8 cellular contexts compared by ENCODE assay signal in genomic region chr1:36300526-36300925, GRCh38. TPM values are rescaled to one million over a fixed set of nuclear protein-coding genes. Genes with fewer than 3 reads are reported as not detected.
DNase-seq lines count a peak whose midpoint lies in the region; ATAC-seq, FAIRE-seq and TF ChIP-seq lines count a peak whose summit lies in the region.

No MANE protein-coding gene starts in this region.

- H3K9me3 ChIP-seq in HepG2 (ENCODE audit: low read length) (no peaks in the 10 kb centered on the region), thyroid gland (no peaks in the 10 kb centered on the region)

- no peak for TF ChIP-seq EP300 in HepG2 (IDR thresholded peaks at IDR 0.05; ENCODE audit: low read depth in 2 of 2, low read length in 2 of 2)
- no peak for TF ChIP-seq EP300 in HepG2 (CRISPR knock-in tag; IDR thresholded peaks at IDR 0.05; ENCODE audit: borderline replicate concordance)

- TF ChIP-seq RAD21 in HepG2 (CRISPR knock-in tag; IDR thresholded peaks at IDR 0.05), result no peak

- TF ChIP-seq CTCF in HepG2 (CRISPR knock-in tag; IDR thresholded peaks at IDR 0.05), result no peak
- no peak for TF ChIP-seq CTCF in thyroid gland (IDR thresholded peaks at IDR 0.05)

- H3K4me3 ChIP-seq in HepG2 (replicated peaks in 1 of 3; ENCODE audit: insufficient read depth in 1 of 3, low read depth in 2 of 3, low read length in 3 of 3) (no peak overlapping the region), thyroid gland (replicated peaks in 1 of 3) (no peak overlapping the region)

- H4K20me1 ChIP-seq in HepG2 (ENCODE audit: insufficient read depth, low read length), result no peaks in the 10 kb centered on the region; the same call in 1 of the 2 replicates

- ATAC-seq in HepG2, result no peak
- ATAC-seq in HG02870 (IDR thresholded peaks at IDR 0.05; ENCODE audit: unreplicated experiment), result no peak

- TF ChIP-seq POLR2A in HepG2 (IDR thresholded peaks at IDR 0.05; ENCODE audit: insufficient read depth in 1 of 2, low read depth in 2 of 2, low read length in 2 of 2), result no peak
- TF ChIP-seq POLR2A in thyroid gland (IDR thresholded peaks at IDR 0.05), result no peak

- H3K4me1 ChIP-seq in HepG2 (ENCODE audit: insufficient read depth, low read length) (peaks cover 25% of the 10 kb centered on the region), thyroid gland (peaks cover 10 to 31% of the 10 kb centered on the region in 2 donors)

- H3K4me2 ChIP-seq in HepG2 (ENCODE audit: low read depth, low read length), result no peak overlapping the region

- CTCF ChIA-PET in activated naive CD4-positive, alpha-beta T cell treated with anti-CD3 and anti-CD28 coated beads for 36 hours (lab: Charles Lee), result interaction anchor here (0.6 to 2.8 kb wide), 21 partner anchors 9 to 252 kb away, joined by 3 to 15 read pairs (median 4); partner anchors contain the start of gene TRAPPC3
- CTCF ChIA-PET in HepG2 (lab: Yijun Ruan, JAX; ENCODE audit: low intra/inter-chr PET ratio, low total read pairs), result no interaction called here

- intact Hi-C loops in activated naive CD4-positive, alpha-beta T cell treated with anti-CD3 and anti-CD28 coated beads for 36 hours (cut with micrococcal nuclease), result loop anchor here (1.0 to 2.0 kb wide), 5 partner anchors 69 to 1178 kb away; partner anchors contain the start of genes THRAP3 and TRAPPC3
- intact Hi-C loops in HepG2 (cut with micrococcal nuclease; ENCODE audit: unreplicated experiment), result no loop called here
- intact Hi-C loops in thyroid gland (cut with DNase I), result no loop called here

- H3K79me2 ChIP-seq in HepG2 (ENCODE audit: insufficient read depth, low read length), result no peaks in the 10 kb centered on the region

- peaks cover 29% of the 10 kb centered on the region for H3K36me3 Mint-ChIP-seq in activated naive CD4-positive, alpha-beta T cell treated with anti-CD3 and anti-CD28 coated beads for 36 hours (ENCODE audit: low read depth)
- H3K36me3 Mint-ChIP-seq in activated naive CD8-positive, alpha-beta T cell treated with anti-CD3 and anti-CD28 coated beads for 36 hours, result peaks cover 44% of the 10 kb centered on the region

- DNase-seq in activated naive CD4-positive, alpha-beta T cell treated with anti-CD3 and anti-CD28 coated beads for 36 hours, result peak; percentile 39
- DNase-seq in activated naive CD4-positive, alpha-beta T cell treated with Interleukin-2 at 50 U/mL for 16 hours, result no peak
- DNase-seq in activated naive CD8-positive, alpha-beta T cell treated with anti-CD3 and anti-CD28 coated beads for 36 hours, result no peak
- no peak for DNase-seq in HepG2 (ENCODE audit: low spot score)
- no peak for DNase-seq in thyroid gland
- DNase-seq in germinal center (ENCODE audit: low spot score), result no peak
- no peak for DNase-seq in NCI-H2081 (lab: John Stamatoyannopoulos, UW)

- H3K4me1 Mint-ChIP-seq in activated naive CD4-positive, alpha-beta T cell treated with anti-CD3 and anti-CD28 coated beads for 36 hours (ENCODE audit: low read depth), result peaks cover 64% of the 10 kb centered on the region
- H3K4me1 Mint-ChIP-seq in activated naive CD8-positive, alpha-beta T cell treated with anti-CD3 and anti-CD28 coated beads for 36 hours, result peaks cover 48% of the 10 kb centered on the region

- no peaks in the 10 kb centered on the region for H3K9me3 Mint-ChIP-seq in activated naive CD4-positive, alpha-beta T cell treated with anti-CD3 and anti-CD28 coated beads for 36 hours
- no peaks in the 10 kb centered on the region for H3K9me3 Mint-ChIP-seq in activated naive CD8-positive, alpha-beta T cell treated with anti-CD3 and anti-CD28 coated beads for 36 hours

- no peak overlapping the region for H3K4me3 Mint-ChIP-seq in activated naive CD4-positive, alpha-beta T cell treated with anti-CD3 and anti-CD28 coated beads for 36 hours
- H3K4me3 Mint-ChIP-seq in activated naive CD8-positive, alpha-beta T cell treated with anti-CD3 and anti-CD28 coated beads for 36 hours, result no peak overlapping the region

- H3K27me3 ChIP-seq in HepG2 (ENCODE audit: control insufficient read depth in 1 of 2, insufficient read depth in 2 of 2, low read length in 2 of 2) (no peaks in the 10 kb centered on the region), thyroid gland (no peaks in the 10 kb centered on the region)

- BruUV-seq in HepG2 (replicated peaks; lab: Mats Ljungman, UMichigan), result no TSS peak

- 94% methylated on average over 1 of the region's 1 CpG for WGBS in HepG2 (ENCODE audit: low lambda C conversion rate)
- WGBS in thyroid gland, 2 donors, result 86 to 100% methylated on average over 1 of the region's 1 CpG

- no peak overlapping the region for H2AFZ ChIP-seq in HepG2 (ENCODE audit: low read length)

- peaks cover 34 to 71% of the 10 kb centered on the region in 2 experiments for H3K36me3 ChIP-seq in HepG2 (replicated peaks in 1 of 2; ENCODE audit: control insufficient read depth in 1 of 2, insufficient read depth in 2 of 2, low read length in 2 of 2)
- peaks cover 42 to 44% of the 10 kb centered on the region in 2 donors for H3K36me3 ChIP-seq in thyroid gland

- no peak overlapping the region for H3K9ac ChIP-seq in HepG2 (ENCODE audit: insufficient read depth, low read depth, low read length)

- H3K27ac ChIP-seq in HepG2 (ENCODE audit: extremely low read length, insufficient read depth, low read length), result peak overlapping the region; percentile 49
- peak overlapping the region; percentile 39 to 71 (median 62) for H3K27ac ChIP-seq in thyroid gland

- in situ Hi-C loops in HepG2 (cut with HindIII; ENCODE audit: extremely low pct_ligation_motif_present, low pct_unique_long_range_greater_than_20kb), result no loop called here

- no peak for FAIRE-seq in HepG2 (lab: Jason Lieb, UNC)

- peak overlapping the region; percentile 77 for H3K27ac Mint-ChIP-seq in activated naive CD4-positive, alpha-beta T cell treated with anti-CD3 and anti-CD28 coated beads for 36 hours
- H3K27ac Mint-ChIP-seq in activated naive CD8-positive, alpha-beta T cell treated with anti-CD3 and anti-CD28 coated beads for 36 hours, result peak overlapping the region; percentile 87

- POLR2A ChIA-PET in HepG2 (lab: Yijun Ruan, JAX), result interaction anchor here (1.0 to 1.6 kb wide), 2 partner anchors 31 to 100 kb away, joined by 4 to 6 read pairs; no protein-coding TSS in a partner anchor

- no peaks in the 10 kb centered on the region for H3K27me3 Mint-ChIP-seq in activated naive CD4-positive, alpha-beta T cell treated with anti-CD3 and anti-CD28 coated beads for 36 hours (ENCODE audit: low read depth)
- H3K27me3 Mint-ChIP-seq in activated naive CD8-positive, alpha-beta T cell treated with anti-CD3 and anti-CD28 coated beads for 36 hours, result no peaks in the 10 kb centered on the region

RNA-seq across cellular contexts. Expression of gene SH3D21, which starts 5.6 kb away (rescaled TPM):
- 1 to 10 TPM; 2.3 to 2.7 TPM for total RNA-seq in activated naive CD4-positive, alpha-beta T cell treated with anti-CD3 and anti-CD28 coated beads for 36 hours
- 1 to 10 TPM; 9.3 to 9.4 TPM for total RNA-seq in activated naive CD8-positive, alpha-beta T cell treated with anti-CD3 and anti-CD28 coated beads for 36 hours
- 1.4 and 5.1 TPM in 2 replicates for total RNA-seq in HepG2 (2016; rRNA removed; fragmentation: Illumina TruSeq; extraction: Trizol)
- 0.79 and 0.81 TPM in 2 replicates for total RNA-seq in HepG2 (2016; cell fraction: cytosol; rRNA removed; fragmentation: Illumina TruSeq; extraction: Trizol; ENCODE audit: low read depth)
- total RNA-seq in HepG2 (2016; cell fraction: insoluble cytoplasmic fraction; rRNA removed; fragmentation: Illumina TruSeq; extraction: Trizol), result 0.98 and 4.8 TPM in 2 replicates
- total RNA-seq in HepG2 (2016; cell fraction: membrane; rRNA removed; fragmentation: Illumina TruSeq; extraction: Trizol), result 1.1 TPM in 2 replicates
- 6.7 and 7.2 TPM in 2 replicates for total RNA-seq in HepG2 (2016; cell fraction: nucleus; rRNA removed; fragmentation: Illumina TruSeq; extraction: Trizol)
- 8.6 and 8.7 TPM in 2 replicates for polyA plus RNA-seq in HepG2 (2011; rRNA removed)
- 1.6 and 1.7 TPM in 2 replicates for polyA plus RNA-seq in HepG2 (2011; cell fraction: cytosol; rRNA removed)
- 84.9 and 116 TPM in 2 replicates for polyA plus RNA-seq in HepG2 (2011; cell fraction: nucleus; rRNA removed)
- polyA plus RNA-seq in HepG2 (2012), result 6.9 and 8.0 TPM in 2 replicates
- polyA plus RNA-seq in HepG2 (2016; cell fraction: cytosol; fragmentation: Illumina TruSeq; extraction: Trizol; ENCODE audit: low read depth), result 0.40 and 0.63 TPM in 2 replicates
- polyA plus RNA-seq in HepG2 (2016; cell fraction: insoluble cytoplasmic fraction; fragmentation: Illumina TruSeq; extraction: Trizol; ENCODE audit: low read depth), result 2.1 and 2.3 TPM in 2 replicates
- polyA plus RNA-seq in HepG2 (2016; cell fraction: membrane; fragmentation: Illumina TruSeq; extraction: Trizol; ENCODE audit: low read depth), result 1.0 and 1.1 TPM in 2 replicates
- polyA plus RNA-seq in HepG2 (2016; cell fraction: nucleus; fragmentation: Illumina TruSeq; extraction: Trizol; ENCODE audit: insufficient read depth, low read depth), result 21.9 and 30.8 TPM in 2 replicates
- 3.0 and 3.2 TPM in 2 replicates for polyA minus RNA-seq in HepG2 (2011; rRNA and poly(A)+ RNA removed; ENCODE audit: low replicate concordance)
- polyA minus RNA-seq in HepG2 (2011; cell fraction: cytosol; rRNA and poly(A)+ RNA removed), result 1.1 and 1.7 TPM in 2 replicates
- polyA minus RNA-seq in HepG2 (2011; cell fraction: nucleus; rRNA and poly(A)+ RNA removed), result 15.7 and 16.0 TPM in 2 replicates
- total RNA-seq in thyroid gland, result 10 to 100 TPM; 10.7 to 25.1 (median 16.9) TPM

RNA-seq across cellular contexts. Expression of gene EVA1B, which starts 22.9 kb away (rescaled TPM):
- total RNA-seq in activated naive CD4-positive, alpha-beta T cell treated with anti-CD3 and anti-CD28 coated beads for 36 hours, result 1 to 10 TPM; 1.9 to 2.1 TPM
- total RNA-seq in activated naive CD8-positive, alpha-beta T cell treated with anti-CD3 and anti-CD28 coated beads for 36 hours, result 1 to 10 TPM; 5.3 to 6.3 TPM
- total RNA-seq in HepG2 (2016; rRNA removed; fragmentation: Illumina TruSeq; extraction: Trizol) (3.8 and 6.6 TPM in 2 replicates), thyroid gland (10 to 100 TPM; 30.7 to 71.5 (median 52.5) TPM)
- total RNA-seq in HepG2 (2016; cell fraction: cytosol; rRNA removed; fragmentation: Illumina TruSeq; extraction: Trizol; ENCODE audit: low read depth), result 17.4 and 24.0 TPM in 2 replicates
- 5.1 and 5.9 TPM in 2 replicates for total RNA-seq in HepG2 (2016; cell fraction: insoluble cytoplasmic fraction; rRNA removed; fragmentation: Illumina TruSeq; extraction: Trizol)
- total RNA-seq in HepG2 (2016; cell fraction: membrane; rRNA removed; fragmentation: Illumina TruSeq; extraction: Trizol), result 15.5 and 17.9 TPM in 2 replicates
- total RNA-seq in HepG2 (2016; cell fraction: nucleus; rRNA removed; fragmentation: Illumina TruSeq; extraction: Trizol), result 2.5 and 2.7 TPM in 2 replicates
- 3.9 and 5.8 TPM in 2 replicates for polyA plus RNA-seq in HepG2 (2011; rRNA removed)
- 4.7 and 13.2 TPM in 2 replicates for polyA plus RNA-seq in HepG2 (2011; cell fraction: cytosol; rRNA removed)
- 7.5 and 8.1 TPM in 2 replicates for polyA plus RNA-seq in HepG2 (2011; cell fraction: nucleus; rRNA removed)
- 2.8 and 7.2 TPM in 2 replicates for polyA plus RNA-seq in HepG2 (2012)
- polyA plus RNA-seq in HepG2 (2016; cell fraction: cytosol; fragmentation: Illumina TruSeq; extraction: Trizol; ENCODE audit: low read depth), result 17.5 and 21.2 TPM in 2 replicates
- polyA plus RNA-seq in HepG2 (2016; cell fraction: insoluble cytoplasmic fraction; fragmentation: Illumina TruSeq; extraction: Trizol; ENCODE audit: low read depth), result 3.5 and 4.8 TPM in 2 replicates
- 12.3 and 13.6 TPM in 2 replicates for polyA plus RNA-seq in HepG2 (2016; cell fraction: membrane; fragmentation: Illumina TruSeq; extraction: Trizol; ENCODE audit: low read depth)
- polyA plus RNA-seq in HepG2 (2016; cell fraction: nucleus; fragmentation: Illumina TruSeq; extraction: Trizol; ENCODE audit: insufficient read depth, low read depth), result 5.0 and 5.9 TPM in 2 replicates
- 1.2 and 5.8 TPM in 2 replicates for polyA minus RNA-seq in HepG2 (2011; rRNA and poly(A)+ RNA removed; ENCODE audit: low replicate concordance)
- polyA minus RNA-seq in HepG2 (2011; cell fraction: cytosol; rRNA and poly(A)+ RNA removed), result 2.5 and 3.6 TPM in 2 replicates
- polyA minus RNA-seq in HepG2 (2011; cell fraction: nucleus; rRNA and poly(A)+ RNA removed), result 0.50 and 0.90 TPM in 2 replicates
